8 cellular contexts compared by ENCODE assay signal in the genomic region with DNA sequence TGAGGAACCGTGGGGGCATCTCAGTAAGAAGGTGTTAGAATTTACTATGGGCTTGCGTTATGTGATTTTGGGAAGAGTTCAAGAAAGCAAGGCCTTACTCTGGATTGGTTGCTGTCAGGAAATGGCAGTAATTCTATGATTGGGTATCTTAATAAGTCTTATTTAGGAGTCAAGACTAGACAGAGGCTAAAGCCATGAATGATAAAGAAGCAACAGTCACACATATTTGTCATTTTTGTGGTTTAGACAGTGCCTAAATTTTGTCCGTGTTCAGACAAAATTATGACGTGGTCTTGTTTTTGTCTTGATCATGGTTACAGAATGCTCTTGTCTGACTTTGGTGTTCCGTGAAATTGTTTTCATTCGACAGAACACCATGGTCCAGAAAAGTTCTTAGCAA. TPM values are rescaled to one million over a fixed set of nuclear protein-coding genes. Genes with fewer than 3 reads are reported as not detected.
DNase-seq lines count a peak whose midpoint lies in the region; ATAC-seq, FAIRE-seq and TF ChIP-seq lines count a peak whose summit lies in the region.

No MANE protein-coding gene starts in this region.

- no peaks in the 10 kb centered on the region for H3K79me2 ChIP-seq in keratinocyte (ENCODE audit: control insufficient read depth, insufficient read depth, low read length)

- H3K9me3 ChIP-seq in keratinocyte (ENCODE audit: control insufficient read depth, low read depth, low read length): no peaks in the 10 kb centered on the region
- no peaks in the 10 kb centered on the region for H3K9me3 ChIP-seq in thymus (ENCODE audit: control insufficient read depth)

- peak; percentile 52 for FAIRE-seq in keratinocyte (lab: Jason Lieb, UNC)
- no peak for FAIRE-seq in frontal cortex (lab: Jason Lieb, UNC)

- no peak for DNase-seq in activated T-cell treated with anti-CD3 and anti-CD28 coated beads, Interleukin-2, amount 50 U/mL, for 4 hours
- no peak for DNase-seq in activated T-cell treated with anti-CD3 and anti-CD28 coated beads for 4 hours
- peak; percentile 53 for DNase-seq in keratinocyte (ENCODE audit: low read depth, low spot score)
- DNase-seq in frontal cortex (ENCODE audit: low spot score in 2 of 2): no peak
- no peak for DNase-seq in NCI-H82 (lab: John Stamatoyannopoulos, UW)
- DNase-seq in occipital lobe (lab: John Stamatoyannopoulos, UW): no peak

- H3K27ac ChIP-seq in angular gyrus (ENCODE audit: low read depth, low read length): peak overlapping the region; percentile 50
- H3K27ac ChIP-seq in keratinocyte (ENCODE audit: control insufficient read depth, insufficient read depth, low read length): peak overlapping the region; percentile 64
- H3K27ac ChIP-seq in thymus (ENCODE audit: low read depth): no peak overlapping the region

- no peak for ATAC-seq in activated T-cell treated with anti-CD3 and anti-CD28 coated beads, Interleukin-2, amount 50 U/mL, for 4 hours

- no peaks in the 10 kb centered on the region for H3K9me1 ChIP-seq in keratinocyte (ENCODE audit: control insufficient read depth, extremely low read depth, insufficient read depth, low read length)

- H3K4me1 Mint-ChIP-seq in activated T-cell treated with anti-CD3 and anti-CD28 coated beads, Interleukin-2, amount 50 U/mL, for 4 hours (ENCODE audit: low read depth): peaks cover 33% of the 10 kb centered on the region

- H3K4me3 Mint-ChIP-seq in activated T-cell treated with anti-CD3 and anti-CD28 coated beads, Interleukin-2, amount 50 U/mL, for 4 hours: peak overlapping the region; percentile 93

- H2AFZ ChIP-seq in keratinocyte (ENCODE audit: control insufficient read depth, low read length): peak overlapping the region; percentile 92

- H3K4me2 ChIP-seq in keratinocyte (ENCODE audit: control insufficient read depth, extremely low read depth, insufficient read depth, low read depth, low read length): peak overlapping the region; percentile 90

- H3K9me3 Mint-ChIP-seq in activated T-cell treated with anti-CD3 and anti-CD28 coated beads, Interleukin-2, amount 50 U/mL, for 4 hours: no peaks in the 10 kb centered on the region

- H3K36me3 ChIP-seq in keratinocyte (ENCODE audit: control insufficient read depth in 2 of 2, extremely low read depth in 1 of 2, insufficient read depth in 2 of 2, low read length in 2 of 2) (peaks cover 0 to 4% of the 10 kb centered on the region in 2 experiments), thymus (ENCODE audit: control insufficient read depth, insufficient read depth) (no peaks in the 10 kb centered on the region)

- 95% methylated on average over 6 of the region's 6 CpGs for WGBS in thymus

- H3K4me1 ChIP-seq in keratinocyte (ENCODE audit: control insufficient read depth, extremely low read depth, insufficient read depth, low read length): peaks cover 35% of the 10 kb centered on the region
- peaks cover 2% of the 10 kb centered on the region for H3K4me1 ChIP-seq in thymus (ENCODE audit: control insufficient read depth, insufficient read depth, low read length)

- no peaks in the 10 kb centered on the region for H4K20me1 ChIP-seq in keratinocyte (ENCODE audit: control insufficient read depth, extremely low read depth, insufficient read depth, low read length)

- H3K27me3 ChIP-seq in keratinocyte (ENCODE audit: control insufficient read depth, extremely low read depth, insufficient read depth, low read length) (no peaks in the 10 kb centered on the region), thymus (ENCODE audit: control insufficient read depth, insufficient read depth) (no peaks in the 10 kb centered on the region)

- peak overlapping the region in 1 of 3 experiments; percentile 73 for H3K4me3 ChIP-seq in keratinocyte (ENCODE audit: control insufficient read depth in 2 of 3, extremely low read depth in 1 of 3, insufficient read depth in 2 of 3, low read depth in 1 of 3, low read length in 3 of 3)
- peak overlapping the region; percentile 76 for H3K4me3 ChIP-seq in thymus (ENCODE audit: low read length)

- TF ChIP-seq CTCF in keratinocyte (optimal IDR thresholded peaks at IDR 0.05 in 1 of 3, IDR thresholded peaks at IDR 0.05 in 1 of 3, conservative IDR thresholded peaks at IDR 0.05 in 1 of 3; ENCODE audit: extremely low read depth in 1 of 3, insufficient read depth in 2 of 3, low read length in 3 of 3): no peak

- H3K27me3 Mint-ChIP-seq in activated T-cell treated with anti-CD3 and anti-CD28 coated beads, Interleukin-2, amount 50 U/mL, for 4 hours (ENCODE audit: low read depth): no peaks in the 10 kb centered on the region

- H3K36me3 Mint-ChIP-seq in activated T-cell treated with anti-CD3 and anti-CD28 coated beads, Interleukin-2, amount 50 U/mL, for 4 hours (ENCODE audit: insufficient read depth): peaks cover 3% of the 10 kb centered on the region

- H3K9ac ChIP-seq in keratinocyte (ENCODE audit: control insufficient read depth, extremely low read depth, insufficient read depth, low read length): peak overlapping the region; percentile 76

- dilution Hi-C loops in keratinocyte (cut with MboI; ENCODE audit: extremely low pct_ligation_motif_present, low sequenced_read_pairs): no loop called here

RNA-seq across cellular contexts. Expression of gene SLC46A3, which starts 0.9 kb away (rescaled TPM):
- total RNA-seq in activated T-cell treated with anti-CD3 and anti-CD28 coated beads, Interleukin-2, amount 50 U/mL, for 4 hours: 1 to 10 TPM; 3.3 to 3.5 (median 3.5) TPM
- polyA plus RNA-seq in keratinocyte: 10.6 to 14.3 TPM (median 14.1 TPM) in 3 replicates
- 0.84 TPM for polyA plus RNA-seq in keratinocyte (2011; ENCODE audit: low read depth)
- 6.1 and 12.6 TPM in 2 replicates for polyA plus RNA-seq in keratinocyte (2011; cell fraction: cytosol; rRNA removed)
- 28.5 and 40.0 TPM in 2 replicates for polyA plus RNA-seq in keratinocyte (2011; cell fraction: nucleus; rRNA removed)
- polyA plus RNA-seq in keratinocyte (2012; ENCODE audit: low replicate concordance): 1.9 and 7.6 TPM in 2 replicates
- polyA minus RNA-seq in keratinocyte: 4.5 to 11.3 TPM (median 8.1 TPM) in 3 replicates
- 8.1 TPM for polyA minus RNA-seq in keratinocyte (2011; cell fraction: cytosol; rRNA and poly(A)+ RNA removed)
- 21.6 and 27.1 TPM in 2 replicates for polyA minus RNA-seq in keratinocyte (2011; cell fraction: nucleus; rRNA and poly(A)+ RNA removed)
- 18.9 TPM for polyA plus RNA-seq in thymus
- total RNA-seq in frontal cortex: 2.9 TPM
- total RNA-seq in occipital lobe: 3.3 TPM
